Comparison of ENCODE assay signal across 19 cellular contexts in the genomic region with DNA sequence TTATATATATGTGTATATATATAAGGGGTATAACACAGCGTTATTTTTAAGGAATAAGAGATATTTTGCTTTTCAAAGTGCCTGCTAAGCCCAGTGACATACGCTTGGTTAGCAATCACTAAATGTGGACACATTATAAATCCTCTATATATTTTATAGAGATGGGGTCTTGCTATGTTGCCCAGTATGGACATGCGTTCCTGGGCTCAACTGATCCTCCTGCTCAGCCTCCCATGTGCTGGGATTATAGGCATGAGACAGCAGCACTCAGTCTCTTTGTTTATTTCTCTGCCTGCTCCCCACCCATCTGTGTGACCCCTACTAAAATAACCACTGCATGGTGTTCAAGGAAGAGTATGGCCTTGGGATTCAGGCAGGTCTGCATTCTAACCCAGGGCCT.
DNase-seq lines count a peak whose midpoint lies in the region; ATAC-seq and TF ChIP-seq lines count a peak whose summit lies in the region.
"Had no signal": no experiment of that assay in that cellular context is flagged by ENCODE, and none has a peak within 500 bp of the region (broad histone marks: within the 10 kb centered on the region; RNA-seq: fewer than 3 reads in every experiment).

No MANE protein-coding gene starts in this region.

- H3K36me3 ChIP-seq in BLaER1 treated with 17β-estradiol and CSF1 and Interleukin-3, amounts not matched to agents 10 nM and 100 nM: peaks cover 0 to 59% (median 31%) of the 10 kb centered on the region in 11 experiments; a peak in 16 of 22 replicates
- H3K36me3 ChIP-seq in esophagus muscularis mucosa (no peaks in the 10 kb centered on the region), sigmoid colon (no peaks in the 10 kb centered on the region), suprapubic skin (no peaks in the 10 kb centered on the region)
- no peaks in the 10 kb centered on the region for H3K36me3 ChIP-seq in naive thymus-derived CD4-positive, alpha-beta T cell (ENCODE audit: control insufficient read depth in 2 of 3, insufficient read depth in 3 of 3, low read length in 3 of 3)
- H3K36me3 ChIP-seq: Peyer's patch had no signal

- peak overlapping the region in 6 of 11 experiments; percentile 75 to 91 (median 87); a peak in 9 of 22 replicates for H3K4me2 ChIP-seq in BLaER1 treated with 17β-estradiol and CSF1 and Interleukin-3, amounts not matched to agents 10 nM and 100 nM
- H3K4me2 ChIP-seq: KMS-11 had no signal

- TF ChIP-seq EP300 in esophagus muscularis mucosa (IDR thresholded peaks at IDR 0.05): no peak
- no peak for TF ChIP-seq EP300 in sigmoid colon (IDR thresholded peaks at IDR 0.05)
- TF ChIP-seq EP300 in suprapubic skin (IDR thresholded peaks at IDR 0.05): no peak

- H3K4me3 ChIP-seq in BLaER1 treated with 17β-estradiol and CSF1 and Interleukin-3, amounts not matched to agents 10 nM and 100 nM: no peak overlapping the region
- no peak overlapping the region for H3K4me3 ChIP-seq in esophagus muscularis mucosa
- H3K4me3 ChIP-seq in sigmoid colon: no peak overlapping the region
- no peak overlapping the region for H3K4me3 ChIP-seq in suprapubic skin
- no peak overlapping the region for H3K4me3 ChIP-seq in naive thymus-derived CD4-positive, alpha-beta T cell (ENCODE audit: low read length)
- H3K4me3 ChIP-seq: Peyer's patch had no signal

- peaks cover 4 to 30% (median 22%) of the 10 kb centered on the region in 5 donors for H3K36me3 Mint-ChIP-seq in naive thymus-derived CD4-positive, alpha-beta T cell

- peaks cover 70 to 96% (median 83%) of the 10 kb centered on the region in 10 experiments for H3K4me1 ChIP-seq in BLaER1 treated with 17β-estradiol and CSF1 and Interleukin-3, amounts not matched to agents 10 nM and 100 nM
- peaks cover 15 to 85% (median 73%) of the 10 kb centered on the region in 4 donors for H3K4me1 ChIP-seq in esophagus muscularis mucosa
- H3K4me1 ChIP-seq in sigmoid colon: peaks cover 0 to 59% (median 53%) of the 10 kb centered on the region in 4 donors
- H3K4me1 ChIP-seq in suprapubic skin: peaks cover 27% of the 10 kb centered on the region
- H3K4me1 ChIP-seq in naive thymus-derived CD4-positive, alpha-beta T cell (ENCODE audit: control insufficient read depth in 2 of 2, insufficient read depth in 2 of 2, low read length in 2 of 2): no peaks in the 10 kb centered on the region
- H3K4me1 ChIP-seq: Peyer's patch had no signal

- DNase-seq in esophagus muscularis mucosa (ENCODE audit: extremely low spot score): no peak
- no peak for DNase-seq in sigmoid colon
- DNase-seq in suprapubic skin (ENCODE audit: low spot score in 2 of 2): no peak
- DNase-seq in naive thymus-derived CD4-positive, alpha-beta T cell: no peak
- no peak for DNase-seq in stimulated activated CD4-positive, alpha-beta T cell treated with anti-CD3 and anti-CD28 coated beads, Interleukin-1b, Interleukin-23, amount 100 ng/mL, for 48 hours
- DNase-seq in NCI-H2107 (lab: John Stamatoyannopoulos, UW): no peak
- DNase-seq: Calu3; CD4-positive, alpha-beta memory T cell; DMS79 treated with DMSO at 0.1 percent for 48 hours; GOT3; NCI-H1092; NCI-H146; NCI-H2081; NCI-H510A treated with DMSO at 0.1 percent for 48 hours; Peyer's patch had no signal

- H3K27ac ChIP-seq in BLaER1 treated with 17β-estradiol and CSF1 and Interleukin-3, amounts not matched to agents 10 nM and 100 nM: peak overlapping the region in 5 of 11 experiments; percentile 17 to 85 (median 77); a peak in 6 of 22 replicates
- H3K27ac ChIP-seq in esophagus muscularis mucosa (replicated peaks in 1 of 4) (peak overlapping the region; percentile 89 to 95 (median 94)), sigmoid colon (peak overlapping the region; percentile 85 to 97 (median 92)), suprapubic skin (peak overlapping the region; percentile 53)
- H3K27ac ChIP-seq in naive thymus-derived CD4-positive, alpha-beta T cell (ENCODE audit: low read depth, low read length): no peak overlapping the region
- H3K27ac ChIP-seq: KMS-11 had no signal

- H3K27me3 Mint-ChIP-seq in naive thymus-derived CD4-positive, alpha-beta T cell: no peaks in the 10 kb centered on the region
- H3K27me3 Mint-ChIP-seq: CD4-positive, alpha-beta memory T cell had no signal

- no peak for ATAC-seq in GM21526 (IDR thresholded peaks at IDR 0.05; ENCODE audit: low FRiP score, unreplicated experiment)
- ATAC-seq in naive thymus-derived CD4-positive, alpha-beta T cell: no peak
- ATAC-seq: Right ventricle myocardium inferior had no signal

- POLR2A ChIA-PET in naive thymus-derived CD4-positive, alpha-beta T cell (lab: Charles Lee): no interaction called here

- H3K27me3 ChIP-seq in BLaER1 treated with 17β-estradiol and CSF1 and Interleukin-3, amounts not matched to agents 10 nM and 100 nM: no peaks in the 10 kb centered on the region
- H3K27me3 ChIP-seq in esophagus muscularis mucosa: no peaks in the 10 kb centered on the region
- H3K27me3 ChIP-seq in sigmoid colon: no peaks in the 10 kb centered on the region
- H3K27me3 ChIP-seq in suprapubic skin: no peaks in the 10 kb centered on the region
- H3K27me3 ChIP-seq in naive thymus-derived CD4-positive, alpha-beta T cell (ENCODE audit: control insufficient read depth in 2 of 2, insufficient read depth in 2 of 2, low read length in 2 of 2): no peaks in the 10 kb centered on the region
- H3K27me3 ChIP-seq: Peyer's patch had no signal

- no peak overlapping the region for H3K9ac ChIP-seq in BLaER1 treated with 17β-estradiol and CSF1 and Interleukin-3, amounts not matched to agents 10 nM and 100 nM
- H3K9ac ChIP-seq: KMS-11 had no signal

- H3K9me3 Mint-ChIP-seq in naive thymus-derived CD4-positive, alpha-beta T cell: peaks cover 0 to 5% (median 3%) of the 10 kb centered on the region in 11 donors

- peaks cover 0 to 40% (median 5%) of the 10 kb centered on the region in 11 experiments; a peak in 8 of 22 replicates for H4K20me1 ChIP-seq in BLaER1 treated with 17β-estradiol and CSF1 and Interleukin-3, amounts not matched to agents 10 nM and 100 nM

- H3K27ac Mint-ChIP-seq in naive thymus-derived CD4-positive, alpha-beta T cell: peak overlapping the region in 1 of 9 donors; percentile 64

- 95% methylated on average over 3 of the region's 3 CpGs for WGBS in esophagus muscularis mucosa
- 96 to 99% methylated on average over 3 of the region's 3 CpGs for WGBS in sigmoid colon, 2 donors
- 93% methylated on average over 3 of the region's 3 CpGs for WGBS in suprapubic skin

- CTCF ChIA-PET in naive thymus-derived CD4-positive, alpha-beta T cell (lab: Charles Lee): no interaction called here

- intact Hi-C loops in esophagus muscularis mucosa (cut with DNase I): loop anchor here (5.0 kb wide), 1 partner anchor 60 kb away; no protein-coding TSS in a partner anchor
- intact Hi-C loops in sigmoid colon (cut with DNase I): loop anchor here (2.0 to 5.0 kb wide), 3 partner anchors 60 to 185 kb away; no protein-coding TSS in a partner anchor
- intact Hi-C loops in naive thymus-derived CD4-positive, alpha-beta T cell (cut with micrococcal nuclease): no loop called here

- no peak overlapping the region for H3K4me3 Mint-ChIP-seq in naive thymus-derived CD4-positive, alpha-beta T cell
- H3K4me3 Mint-ChIP-seq: CD4-positive, alpha-beta memory T cell had no signal

- TF ChIP-seq CTCF in esophagus muscularis mucosa (IDR thresholded peaks at IDR 0.05) (no peak), sigmoid colon (IDR thresholded peaks at IDR 0.05) (no peak), suprapubic skin (IDR thresholded peaks at IDR 0.05) (no peak)

- peaks cover 0 to 14% (median 0%) of the 10 kb centered on the region in 11 experiments; a peak in 2 of 22 replicates for H3K9me3 ChIP-seq in BLaER1 treated with 17β-estradiol and CSF1 and Interleukin-3, amounts not matched to agents 10 nM and 100 nM (replicated peaks in 1 of 11)
- no peaks in the 10 kb centered on the region for H3K9me3 ChIP-seq in esophagus muscularis mucosa
- no peaks in the 10 kb centered on the region for H3K9me3 ChIP-seq in sigmoid colon
- no peaks in the 10 kb centered on the region for H3K9me3 ChIP-seq in suprapubic skin
- H3K9me3 ChIP-seq in naive thymus-derived CD4-positive, alpha-beta T cell (ENCODE audit: control insufficient read depth in 2 of 3, low read length in 3 of 3): no peaks in the 10 kb centered on the region
- H3K9me3 ChIP-seq: Peyer's patch had no signal

- H3K4me1 Mint-ChIP-seq in naive thymus-derived CD4-positive, alpha-beta T cell: peaks cover 10 to 41% (median 29%) of the 10 kb centered on the region in 7 donors

- TF ChIP-seq POLR2A in esophagus muscularis mucosa (IDR thresholded peaks at IDR 0.05; ENCODE audit: low read depth) (no peak), sigmoid colon (IDR thresholded peaks at IDR 0.05) (no peak), suprapubic skin (IDR thresholded peaks at IDR 0.05) (no peak)

Comparison
In these comparisons a context has a peak if more than half of its experiments do, and no peak if none do; other contexts are left out.
1. intact Hi-C loops: an anchor here in esophagus muscularis mucosa (5.0 kb wide) and sigmoid colon (2.0 to 5.0 kb wide); none called in naive thymus-derived CD4-positive, alpha-beta T cell.